Comparison of ENCODE assay signal across 8 cellular contexts in genomic region chr3:155743616-155744015, GRCh38. TPM values are rescaled to one million over a fixed set of nuclear protein-coding genes. Genes with fewer than 3 reads are reported as not detected.
DNase-seq lines count a peak whose midpoint lies in the region; ATAC-seq and TF ChIP-seq lines count a peak whose summit lies in the region.

No MANE protein-coding gene starts in this region.

- peaks cover 0 to 16% of the 10 kb centered on the region in 2 donors for H3K27me3 ChIP-seq in tibial artery

- no peak for DNase-seq in activated T-cell treated with anti-CD3 and anti-CD28 coated beads, Interleukin-2, amount 50 U/mL, for 24 hours
- no peak for DNase-seq in activated T-cell treated with anti-CD3 and anti-CD28 coated beads, Interleukin-2, amount 50 U/mL, for 48 hours
- no peak for DNase-seq in left colon
- DNase-seq in tibial artery = no peak
- DNase-seq in activated CD4-positive, alpha-beta T cell treated with anti-CD3 and anti-CD28 coated beads, Interleukin-2, amount 50 U/mL, for 1 hour = no peak
- DNase-seq in DMS114 treated with DMSO at 0.1 percent for 48 hours (lab: John Stamatoyannopoulos, UW; ENCODE audit: unreplicated experiment) = no peak

- H3K9me3 Mint-ChIP-seq in activated T-cell treated with anti-CD3 and anti-CD28 coated beads, Interleukin-2, amount 50 U/mL, for 24 hours = no peaks in the 10 kb centered on the region
- no peaks in the 10 kb centered on the region for H3K9me3 Mint-ChIP-seq in activated naive CD8-positive, alpha-beta T cell (ENCODE audit: low read depth)

- H3K36me3 ChIP-seq in tibial artery = no peaks in the 10 kb centered on the region

- no peak for TF ChIP-seq CTCF in tibial artery (IDR thresholded peaks at IDR 0.05)

- H3K27ac ChIP-seq in tibial artery = peak overlapping the region in 1 of 2 donors; percentile 17

- intact Hi-C loops in left colon (cut with DNase I, micrococcal nuclease) = no loop called here
- intact Hi-C loops in tibial artery (cut with DNase I; ENCODE audit: low total_unique reads) = no loop called here

- no peak overlapping the region for H3K27ac Mint-ChIP-seq in activated T-cell treated with anti-CD3 and anti-CD28 coated beads, Interleukin-2, amount 50 U/mL, for 24 hours
- no peak overlapping the region for H3K27ac Mint-ChIP-seq in activated naive CD8-positive, alpha-beta T cell

- H3K27me3 Mint-ChIP-seq in activated T-cell treated with anti-CD3 and anti-CD28 coated beads, Interleukin-2, amount 50 U/mL, for 24 hours = peaks cover 64% of the 10 kb centered on the region
- peaks cover 21% of the 10 kb centered on the region for H3K27me3 Mint-ChIP-seq in activated naive CD8-positive, alpha-beta T cell

- peak overlapping the region; percentile 84 for H3K4me3 Mint-ChIP-seq in activated T-cell treated with anti-CD3 and anti-CD28 coated beads, Interleukin-2, amount 50 U/mL, for 24 hours
- H3K4me3 Mint-ChIP-seq in activated naive CD8-positive, alpha-beta T cell = peak overlapping the region; percentile 90

- H3K4me3 ChIP-seq in tibial artery = peak overlapping the region; percentile 55 to 60

- peaks cover 0 to 29% (median 11%) of the 10 kb centered on the region in 4 donors for H3K4me1 ChIP-seq in tibial artery

- H3K4me1 Mint-ChIP-seq in activated T-cell treated with anti-CD3 and anti-CD28 coated beads, Interleukin-2, amount 50 U/mL, for 24 hours (ENCODE audit: low read depth) = peaks cover 18% of the 10 kb centered on the region
- peaks cover 18% of the 10 kb centered on the region for H3K4me1 Mint-ChIP-seq in activated naive CD8-positive, alpha-beta T cell (ENCODE audit: low read depth)

- ATAC-seq in left colon (peak; percentile 34), GM18858 (IDR thresholded peaks at IDR 0.05; ENCODE audit: unreplicated experiment) (no peak)

- peaks cover 2% of the 10 kb centered on the region for H3K36me3 Mint-ChIP-seq in activated T-cell treated with anti-CD3 and anti-CD28 coated beads, Interleukin-2, amount 50 U/mL, for 24 hours (ENCODE audit: low read depth)
- no peaks in the 10 kb centered on the region for H3K36me3 Mint-ChIP-seq in activated naive CD8-positive, alpha-beta T cell

- no peaks in the 10 kb centered on the region for H3K9me3 ChIP-seq in tibial artery

RNA-seq across cellular contexts. Expression of gene PLCH1, which starts 1.3 kb away (rescaled TPM):
- total RNA-seq in left colon = 1 to 10 TPM; 7.1 to 8.5 TPM
